8 cellular contexts compared by ENCODE assay signal in the genomic region with DNA sequence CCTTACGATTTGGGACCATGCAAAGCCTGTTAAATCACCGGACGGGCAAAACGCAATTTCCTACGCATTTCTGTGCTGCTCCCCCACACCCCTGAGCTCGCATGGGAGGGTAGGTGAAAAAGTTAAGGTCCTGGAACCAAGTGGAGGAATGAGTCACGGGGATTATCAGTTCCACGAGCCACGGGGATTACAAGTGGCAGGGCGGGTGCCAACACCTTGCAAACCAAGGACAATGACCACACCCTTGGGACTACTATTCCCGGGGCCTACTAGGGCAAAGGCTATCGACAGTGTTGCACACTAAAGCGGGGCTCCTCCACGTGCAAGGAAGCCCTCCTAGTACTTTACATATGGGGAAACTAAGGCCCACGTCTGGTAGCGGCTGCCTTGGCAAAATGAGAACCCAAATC. TPM values are rescaled to one million over a fixed set of nuclear protein-coding genes. Genes with fewer than 3 reads are reported as not detected.
DNase-seq lines count a peak whose midpoint lies in the region; ATAC-seq and TF ChIP-seq lines count a peak whose summit lies in the region.

No MANE protein-coding gene starts in this region.

- H3K9me3 ChIP-seq in Karpas-422 (ENCODE audit: low read length) (no peaks in the 10 kb centered on the region), heart right ventricle (no peaks in the 10 kb centered on the region), psoas muscle (no peaks in the 10 kb centered on the region)

- peak overlapping the region; percentile 15; the same call in 1 of the 2 replicates for H3K27ac ChIP-seq in Karpas-422 (ENCODE audit: low read length)
- peak overlapping the region; percentile 38 to 92 (median 90) for H3K27ac ChIP-seq in heart right ventricle
- H3K27ac ChIP-seq in psoas muscle: peak overlapping the region; percentile 90

- H3K9me2 ChIP-seq in Karpas-422 (replicated peaks; ENCODE audit: insufficient read depth, low read length): no peaks in the 10 kb centered on the region

- H3K4me3 ChIP-seq in Karpas-422 (ENCODE audit: low read length) (peak overlapping the region; percentile 80), heart right ventricle (peak overlapping the region; percentile 52 to 87 (median 68)), psoas muscle (peak overlapping the region; percentile 83)

- H3K4me1 ChIP-seq in Karpas-422 (ENCODE audit: low read length) (peaks cover 25% of the 10 kb centered on the region), heart right ventricle (peaks cover 0 to 46% (median 22%) of the 10 kb centered on the region in 9 donors), psoas muscle (peaks cover 42% of the 10 kb centered on the region)

- peak; percentile 36 for DNase-seq in AG08395 (ENCODE audit: low spot score)
- peak; percentile 72 for DNase-seq in Karpas-422
- DNase-seq in heart right ventricle: peak; percentile 45 to 56
- DNase-seq in psoas muscle: peak; percentile 77 to 92
- DNase-seq in GM20000 (ENCODE audit: low spot score): no peak

- H3K9ac ChIP-seq in Karpas-422 (ENCODE audit: low read length): peak overlapping the region; percentile 85

- H3K4me1 Mint-ChIP-seq in activated naive CD8-positive, alpha-beta T cell (ENCODE audit: low read depth): peaks cover 47% of the 10 kb centered on the region

- no peaks in the 10 kb centered on the region for H3K27me3 ChIP-seq in Karpas-422 (ENCODE audit: low read length)
- H3K27me3 ChIP-seq in heart right ventricle: no peaks in the 10 kb centered on the region
- no peaks in the 10 kb centered on the region for H3K27me3 ChIP-seq in psoas muscle (ENCODE audit: insufficient read depth in 3 of 3, low read length in 2 of 3)

- peaks cover 13% of the 10 kb centered on the region for H3K36me3 Mint-ChIP-seq in activated naive CD8-positive, alpha-beta T cell

- H3K4me3 Mint-ChIP-seq in activated naive CD8-positive, alpha-beta T cell: peak overlapping the region; percentile 100

- WGBS in heart right ventricle, 2 donors: 12 to 21% methylated on average over 16 of the region's 16 CpGs
- 1 to 5% (median 3%) methylated on average over 16 of the region's 16 CpGs for WGBS in psoas muscle, 3 donors

- H3K27ac Mint-ChIP-seq in activated naive CD8-positive, alpha-beta T cell: peak overlapping the region; percentile 99

- no peaks in the 10 kb centered on the region for H3K9me3 Mint-ChIP-seq in activated naive CD8-positive, alpha-beta T cell (ENCODE audit: low read depth)

- ATAC-seq in GM19351 (IDR thresholded peaks at IDR 0.05; ENCODE audit: unreplicated experiment) (peak; percentile 9), heart right ventricle (peak; percentile 8 to 74 (median 52)), psoas muscle (peak; percentile 71 to 86 (median 80)), GM18861 (IDR thresholded peaks at IDR 0.05; ENCODE audit: unreplicated experiment) (no peak)

- intact Hi-C loops in heart right ventricle (cut with DNase I) (loop anchor here in 1 of 10 donors (1.0 kb wide), 1 partner anchor 26 kb away; no protein-coding TSS in a partner anchor), psoas muscle (cut with DNase I) (no loop called here)

- H2AFZ ChIP-seq in Karpas-422 (ENCODE audit: low read length): peak overlapping the region; percentile 40

- peak overlapping the region; percentile 97 for H3K4me2 ChIP-seq in Karpas-422 (ENCODE audit: low read depth, low read length, poor library complexity, severe bottlenecking)

- no peaks in the 10 kb centered on the region for H3K27me3 Mint-ChIP-seq in activated naive CD8-positive, alpha-beta T cell

- peaks cover 21% of the 10 kb centered on the region; the same call in 1 of the 2 replicates for H3K36me3 ChIP-seq in Karpas-422 (ENCODE audit: insufficient read depth, low read length)
- H3K36me3 ChIP-seq in heart right ventricle: peaks cover 0 to 62% (median 23%) of the 10 kb centered on the region in 9 donors
- peaks cover 2 to 59% of the 10 kb centered on the region in 2 donors for H3K36me3 ChIP-seq in psoas muscle (ENCODE audit: insufficient read depth in 1 of 2, low read depth in 1 of 2)

- no peaks in the 10 kb centered on the region for H4K20me1 ChIP-seq in Karpas-422 (ENCODE audit: insufficient read depth, low read depth, low read length)

- peaks cover 44% of the 10 kb centered on the region for H3K79me2 ChIP-seq in Karpas-422 (ENCODE audit: low read length)

- TF ChIP-seq CTCF in heart right ventricle (IDR thresholded peaks at IDR 0.05) (no peak), psoas muscle (IDR thresholded peaks at IDR 0.05) (no peak), GM20000 (IDR thresholded peaks at IDR 0.05; ENCODE audit: extremely low read depth, missing control alignments) (no peak)

RNA-seq across cellular contexts. Expression of a gene that starts 0.4 kb away (rescaled TPM):
- 21.6 and 23.0 TPM in 2 replicates for total RNA-seq in Karpas-422 (2014; rRNA removed; shearing (Covaris generic); ENCODE audit: low replicate concordance)
- total RNA-seq in heart right ventricle (10 to 100 TPM; 27.9 to 87.4 (median 35.6) TPM), psoas muscle (100 to 1,000 TPM in 1 of 4 donors, 10 to 100 TPM in 3; 28.3 to 115 (median 63.3) TPM)
- polyA plus RNA-seq in heart right ventricle (10 to 100 TPM; 20.3 to 52.4 TPM), psoas muscle (10 to 100 TPM; 36.9 to 74.3 (median 45.6) TPM)

RNA-seq across cellular contexts. Expression of a gene that starts 0.7 kb away (rescaled TPM):
- 18.6 and 28.8 TPM in 2 replicates for total RNA-seq in Karpas-422 (2014; rRNA removed; shearing (Covaris generic); ENCODE audit: low replicate concordance)
- total RNA-seq in heart right ventricle: 10 to 100 TPM in 1 of 10 donors, 1 to 10 TPM in 9; 7.3 to 12.5 (median 8.8) TPM
- polyA plus RNA-seq in heart right ventricle: 10 to 100 TPM; 11.4 to 23.8 TPM
- 10 to 100 TPM; 16.0 to 19.2 (median 17.6) TPM for total RNA-seq in psoas muscle
- polyA plus RNA-seq in psoas muscle: 10 to 100 TPM; 17.2 to 33.2 (median 20.4) TPM

RNA-seq across cellular contexts. Expression of a gene that starts 26.1 kb away (rescaled TPM):
- total RNA-seq in Karpas-422 (2014; rRNA removed; shearing (Covaris generic); ENCODE audit: low replicate concordance): 130 and 150 TPM in 2 replicates
- total RNA-seq in heart right ventricle (10 to 100 TPM; 66.2 to 99.9 (median 78.4) TPM), psoas muscle (10 to 100 TPM; 35.0 to 43.0 (median 36.9) TPM)
- polyA plus RNA-seq in heart right ventricle (10 to 100 TPM; 12.1 to 23.0 TPM), psoas muscle (10 to 100 TPM; 14.3 to 51.7 (median 21.9) TPM)

RNA-seq across cellular contexts. Expression of a gene that starts 56.3 kb away (rescaled TPM):
- total RNA-seq in Karpas-422 (2014; rRNA removed; shearing (Covaris generic); ENCODE audit: low replicate concordance): 0.63 and 7.4 TPM in 2 replicates
- total RNA-seq in heart right ventricle: 10 to 100 TPM in 1 of 10 donors, 1 to 10 TPM in 8, under 1 TPM in 1; 0.83 to 30.4 (median 5.9) TPM
- polyA plus RNA-seq in heart right ventricle: 10 to 100 TPM in 1 of 2 donors, 1 to 10 TPM in 1; 8.8 to 17.1 TPM
- total RNA-seq in psoas muscle: 10 to 100 TPM in 1 of 4 donors, 1 to 10 TPM in 3; 4.2 to 11.1 (median 8.6) TPM
- 10 to 100 TPM in 1 of 3 donors, 1 to 10 TPM in 2; 2.8 to 10.2 (median 6.6) TPM for polyA plus RNA-seq in psoas muscle

Comparison
In these comparisons a context has a peak if more than half of its experiments do, and no peak if none do; other contexts are left out.
1. H3K27ac ChIP-seq: peak in every context shown above with its lines; median percentile 90 in heart right ventricle; 90 in psoas muscle; 15 in Karpas-422.